1 cellular context compared by ENCODE assay signal in genomic region chr17:61410555-61411089, GRCh38.
TF ChIP-seq lines count a peak whose summit lies in the region.

No MANE protein-coding gene starts in this region.

TF ChIP-seq in HepG2, 621 proteins besides CTCF, POLR2A, EP300 and RAD21 (continued from another document):
- TF ChIP-seq ZNF280B (CRISPR knock-in tag; IDR thresholded peaks at IDR 0.05; ENCODE audit: borderline replicate concordance) (0 out of 2 replicates have a peak, but pooled peaks have one; percentile 37), AGO1 (IDR thresholded peaks at IDR 0.05; ENCODE audit: low read depth, low read length, poor library complexity, severe bottlenecking) (peak; percentile 25), ZNF788 (CRISPR knock-in tag; IDR thresholded peaks at IDR 0.05; ENCODE audit: borderline replicate concordance) (0 out of 2 replicates have a peak, but pooled peaks have one; percentile 30), ZHX1 (CRISPR knock-in tag; IDR thresholded peaks at IDR 0.05; ENCODE audit: low read depth) (0 out of 2 replicates have a peak, but pooled peaks have one; percentile 9), ZBTB38 (CRISPR knock-in tag; IDR thresholded peaks at IDR 0.05) (peak; percentile 21; the same call in 1 of the 2 replicates), AGO2 (optimal IDR thresholded peaks at IDR 0.05; ENCODE audit: low read depth, low read length) (peak; percentile 78)
